ENCODE assay signal across 13 cellular contexts in genomic region chr2:206798009-206798408, GRCh38. TPM values are rescaled to one million over a fixed set of nuclear protein-coding genes. Genes with fewer than 3 reads are reported as not detected.
DNase-seq lines count a peak whose midpoint lies in the region; ATAC-seq, FAIRE-seq and TF ChIP-seq lines count a peak whose summit lies in the region.
"Had no signal": no experiment of that assay in that cellular context is flagged by ENCODE, and none has a peak within 500 bp of the region (broad histone marks: within the 10 kb centered on the region; RNA-seq: fewer than 3 reads in every experiment).

No MANE protein-coding gene starts in this region.

- H3K27ac ChIP-seq in GM12878 (ENCODE audit: control insufficient read depth, insufficient read depth) (no peak overlapping the region), tibial artery (no peak overlapping the region)

- ATAC-seq in GM18502 (IDR thresholded peaks at IDR 0.05; ENCODE audit: poor library complexity, unreplicated experiment): peak; percentile 68
- ATAC-seq in GM21367 (IDR thresholded peaks at IDR 0.05; ENCODE audit: unreplicated experiment): peak; percentile 62
- peak; percentile 80 for ATAC-seq in HG03354 (IDR thresholded peaks at IDR 0.05; ENCODE audit: poor library complexity, severe bottlenecking, unreplicated experiment)
- peak; percentile 66 for ATAC-seq in GM12878

- H3K36me3 ChIP-seq in GM12878 (ENCODE audit: control insufficient read depth in 2 of 2, insufficient read depth in 2 of 2, low read length in 1 of 2) (peaks cover 2 to 7% of the 10 kb centered on the region in 2 experiments; a peak in 2 of 4 replicates), tibial artery (peaks cover 7 to 29% (median 15%) of the 10 kb centered on the region in 3 donors)

- in situ Hi-C loops in GM12878 (cut with MboI): loop anchor here (5.0 kb wide), 1 partner anchor 674 kb away; no protein-coding TSS in a partner anchor

- no peak overlapping the region for H3K4me3 Mint-ChIP-seq in immature natural killer cell

- CTCF ChIA-PET in GM12878 (lab: Yijun Ruan, JAX): interaction anchor here (1.4 to 1.7 kb wide), 3 partner anchors 16 to 680 kb away, joined by 3 to 5 read pairs (median 3); no protein-coding TSS in a partner anchor

- no peak for TF ChIP-seq CTCF in GM12878 (IDR thresholded peaks at IDR 0.05 in 2 of 3, conservative IDR thresholded peaks at IDR 0.05 in 1 of 3; ENCODE audit: control insufficient read depth in 2 of 3, extremely low read depth in 1 of 3, insufficient read depth in 1 of 3, low read depth in 3 of 3, low read length in 3 of 3)
- TF ChIP-seq CTCF in tibial artery (IDR thresholded peaks at IDR 0.05): no peak

- H3K4me3 ChIP-seq in GM12878 (no peak overlapping the region), tibial artery (no peak overlapping the region)
- H3K4me3 ChIP-seq: upper lobe of left lung had no signal

- intact Hi-C loops in GM12878 (cut with micrococcal nuclease; ENCODE audit: unreplicated experiment) (loop anchor here (10.0 kb wide), 1 partner anchor 367 kb away; the partner anchor contains the start of gene KLF7), tibial artery (cut with DNase I; ENCODE audit: low total_unique reads) (no loop called here)

- SMC1A ChIA-PET in GM12878 (lab: Charles Lee; ENCODE audit: uncharacterized antibody, unreplicated experiment): interaction anchor here (0.6 to 1.5 kb wide), 2 partner anchors 527 to 544 kb away, joined by 3 read pairs; no protein-coding TSS in a partner anchor

- no peak overlapping the region for H3K9ac ChIP-seq in GM12878 (ENCODE audit: control insufficient read depth, insufficient read depth, low read length)

- DNase-seq in GM12878 (ENCODE audit: low read depth, low spot score) (no peak), dedifferentiated amniotic fluid mesenchymal stem cell (ENCODE audit: extremely low spot score) (no peak), tibial artery (no peak), immature natural killer cell (no peak), NCI-H2029 (lab: John Stamatoyannopoulos, UW) (no peak)
- DNase-seq: aorta, NCI-H345, upper lobe of left lung had no signal

- peaks cover 12 to 21% of the 10 kb centered on the region in 2 donors for H3K4me1 Mint-ChIP-seq in immature natural killer cell

- peaks cover 0 to 2% (median 0%) of the 10 kb centered on the region in 3 donors for H3K27me3 Mint-ChIP-seq in immature natural killer cell (ENCODE audit: low read depth in 3 of 3)

- 60% methylated on average over 5 of the region's 5 CpGs for WGBS in GM12878 (ENCODE audit: insufficient coverage, insufficient replicate concordance, low lambda C conversion rate, missing lambda C conversion rate)

- H3K4me1 ChIP-seq in GM12878 (ENCODE audit: control insufficient read depth, insufficient read depth, low read length) (peaks cover 3% of the 10 kb centered on the region), tibial artery (peaks cover 0 to 9% (median 5%) of the 10 kb centered on the region in 4 donors)

- TF ChIP-seq POLR2A in GM12878 (IDR thresholded peaks at IDR 0.05; ENCODE audit: low read depth, low read length): no peak

- H3K79me2 ChIP-seq in GM12878 (ENCODE audit: control insufficient read depth, insufficient read depth, low read length): no peaks in the 10 kb centered on the region

- peak overlapping the region in 3 of 6 donors; percentile 0 to 62 (median 36) for H3K27ac Mint-ChIP-seq in immature natural killer cell

- POLR2A ChIA-PET in GM12878 (lab: Charles Lee): interaction anchor here (0.5 to 0.6 kb wide), 2 partner anchors 17 to 731 kb away, joined by 3 to 5 read pairs; no protein-coding TSS in a partner anchor

- no peaks in the 10 kb centered on the region for H4K20me1 ChIP-seq in GM12878 (ENCODE audit: control insufficient read depth, insufficient read depth)

- no peak overlapping the region for H2AFZ ChIP-seq in GM12878 (ENCODE audit: control insufficient read depth, low read depth, low read length)

- no peaks in the 10 kb centered on the region for H3K9me3 Mint-ChIP-seq in immature natural killer cell

- BruUV-seq in GM12878 (replicated peaks; lab: Mats Ljungman, UMichigan): no TSS peak

- H3K36me3 Mint-ChIP-seq in immature natural killer cell: peaks cover 0 to 4% (median 3%) of the 10 kb centered on the region in 3 donors

- H3K9me3 ChIP-seq in GM12878 (replicated peaks; ENCODE audit: control insufficient read depth, insufficient read depth, low read length) (no peaks in the 10 kb centered on the region), tibial artery (no peaks in the 10 kb centered on the region)
- H3K9me3 ChIP-seq: upper lobe of left lung had no signal

- no peak overlapping the region for H3K4me2 ChIP-seq in GM12878 (ENCODE audit: control insufficient read depth, insufficient read depth)

- H3K27me3 ChIP-seq in GM12878 (replicated peaks in 1 of 2; ENCODE audit: control insufficient read depth in 2 of 2, insufficient read depth in 2 of 2, low read length in 1 of 2) (no peaks in the 10 kb centered on the region), tibial artery (no peaks in the 10 kb centered on the region)
- H3K27me3 ChIP-seq: upper lobe of left lung had no signal

- FAIRE-seq in GM12878 (lab: Jason Lieb, UNC): no peak
- FAIRE-seq: G401.6 had no signal

- no peak for TF ChIP-seq EP300 in GM12878 (IDR thresholded peaks at IDR 0.05; ENCODE audit: borderline replicate concordance in 1 of 2, control insufficient read depth in 1 of 2, low read depth in 2 of 2, low read length in 2 of 2)

- RAD21 ChIA-PET in GM12878 (lab: Charles Lee; ENCODE audit: unreplicated experiment): no interaction called here

- no peak for TF ChIP-seq RAD21 in GM12878 (IDR thresholded peaks at IDR 0.05; ENCODE audit: insufficient read depth, low read depth, low read length)

TF ChIP-seq in GM12878, 131 proteins besides CTCF, POLR2A, EP300 and RAD21:
- no peak for TF ChIP-seq BCL11A (IDR thresholded peaks at IDR 0.05; ENCODE audit: low read depth, low read length)
- peak; percentile 62; the same call in 1 of the 2 replicates for TF ChIP-seq SPI1 (IDR thresholded peaks at IDR 0.05; ENCODE audit: borderline replicate concordance, insufficient read depth, low read depth, low read length)

RNA-seq across cellular contexts. Expression of gene FASTKD2, which starts 32.6 kb away (rescaled TPM):
- total RNA-seq in GM12878 (2013; cell fraction: nucleolus; rRNA removed): 64.9 and 71.2 TPM in 2 replicates
- total RNA-seq in GM12878 (2014; rRNA removed) (40.0 and 49.3 TPM in 2 replicates), GM12878 (2014; rRNA removed; fragmentation: Illumina TruSeq; extraction: Trizol) (48.2 and 50.1 TPM in 2 replicates), GM12878 (2021) (29.4 and 32.1 TPM in 2 replicates)
- 11.0 TPM for polyA plus RNA-seq in GM12878 (2011; ENCODE audit: low read depth)
- polyA plus RNA-seq in GM12878 (2011; rRNA removed) (54.5 and 67.1 TPM in 2 replicates), GM12878 (2014; fragmentation: Illumina TruSeq; extraction: Trizol) (46.8 and 60.0 TPM in 2 replicates), GM12878 (2014; fragmentation: Nextera tagmentation; extraction: Ambion mirVana) (100 to 1,000 TPM in 1 of 2 experiments, 10 to 100 TPM in 1; 58.7 to 115 TPM), GM12878 (2014; rRNA removed) (28.6 and 33.2 TPM in 2 replicates), GM12878 (2016; fragmentation: Nextera tagmentation; extraction: Ambion mirVana) (10 to 100 TPM; 68.0 to 69.1 TPM), immature natural killer cell (10 to 100 TPM; 14.2 to 19.4 (median 18.5) TPM)
- polyA plus RNA-seq in GM12878 (2011; cell fraction: cytosol; rRNA removed): 28.0 and 31.5 TPM in 2 replicates
- polyA plus RNA-seq in GM12878 (2011; cell fraction: nucleus; rRNA removed): 42.0 and 50.3 TPM in 2 replicates
- 14.3 and 18.9 TPM in 2 replicates for polyA plus RNA-seq in GM12878 (2012)
- polyA minus RNA-seq in GM12878 (2011; rRNA and poly(A)+ RNA removed): 34.3 and 57.3 TPM in 2 replicates
- 8.0 and 12.3 TPM in 2 replicates for polyA minus RNA-seq in GM12878 (2011; cell fraction: cytosol; rRNA and poly(A)+ RNA removed)
- polyA minus RNA-seq in GM12878 (2011; cell fraction: nucleus; rRNA and poly(A)+ RNA removed): 18.4 and 27.4 TPM in 2 replicates

RNA-seq across cellular contexts. Expression of gene MDH1B, which starts 32.9 kb away (rescaled TPM):
- total RNA-seq in GM12878 (2013; cell fraction: nucleolus; rRNA removed): 1.6 and 2.1 TPM in 2 replicates
- total RNA-seq in GM12878 (2014; rRNA removed): 0.56 and 1.0 TPM in 2 replicates
- 0.55 and 1.1 TPM in 2 replicates for total RNA-seq in GM12878 (2014; rRNA removed; fragmentation: Illumina TruSeq; extraction: Trizol)
- total RNA-seq in GM12878 (2021): 1.0 TPM in 2 replicates
- polyA plus RNA-seq in GM12878 (2011; ENCODE audit: low read depth): not detected
- polyA plus RNA-seq in GM12878 (2011; rRNA removed): 0.49 and 0.68 TPM in 2 replicates
- polyA plus RNA-seq in GM12878 (2011; cell fraction: cytosol; rRNA removed): 0.12 and 0.22 TPM in 2 replicates
- 0.12 and 0.31 TPM in 2 replicates for polyA plus RNA-seq in GM12878 (2011; cell fraction: nucleus; rRNA removed)
- 0.61 and 0.65 TPM in 2 replicates for polyA plus RNA-seq in GM12878 (2012)
- 0.47 and 0.65 TPM in 2 replicates for polyA plus RNA-seq in GM12878 (2014; fragmentation: Illumina TruSeq; extraction: Trizol)
- polyA plus RNA-seq in GM12878 (2014; fragmentation: Nextera tagmentation; extraction: Ambion mirVana): 1 to 10 TPM in 1 of 2 experiments, under 1 TPM in 1; 0.97 to 1.3 TPM
- polyA plus RNA-seq in GM12878 (2014; rRNA removed): 1.1 and 1.4 TPM in 2 replicates
- 1 to 10 TPM in 1 of 2 experiments, under 1 TPM in 1; 0.87 to 1.6 TPM for polyA plus RNA-seq in GM12878 (2016; fragmentation: Nextera tagmentation; extraction: Ambion mirVana)
- 0.52 and 1.0 TPM in 2 replicates for polyA minus RNA-seq in GM12878 (2011; rRNA and poly(A)+ RNA removed)
- not detected in 2 replicates for polyA minus RNA-seq in GM12878 (2011; cell fraction: cytosol; rRNA and poly(A)+ RNA removed)
- 0.48 TPM in 2 replicates for polyA minus RNA-seq in GM12878 (2011; cell fraction: nucleus; rRNA and poly(A)+ RNA removed)
- polyA plus RNA-seq in immature natural killer cell: not detected
- total RNA-seq: mononuclear cell had no signal
